Comparison of ENCODE assay signal across 8 cellular contexts in genomic region chr1:176517484-176517883, GRCh38. TPM values are rescaled to one million over a fixed set of nuclear protein-coding genes. Genes with fewer than 3 reads are reported as not detected.
DNase-seq lines count a peak whose midpoint lies in the region; ATAC-seq lines count a peak whose summit lies in the region.

No MANE protein-coding gene starts in this region.

- DNase-seq in DMS 273 (lab: John Stamatoyannopoulos, UW; ENCODE audit: unreplicated experiment) (peak; percentile 40), DMS 273 treated with DMSO at 0.1 percent for 48 hours (lab: John Stamatoyannopoulos, UW) (no peak), OCI-M1 (lab: John Stamatoyannopoulos, UW) (peak; percentile 77), myocyte (ENCODE audit: low read depth) (peak; percentile 22), superior temporal gyrus (ENCODE audit: extremely low spot score) (no peak), germinal center (ENCODE audit: low spot score) (no peak), NCI-H446 treated with DMSO at 0.1 percent for 48 hours (lab: John Stamatoyannopoulos, UW) (no peak)

- ATAC-seq in HG02798 (IDR thresholded peaks at IDR 0.05; ENCODE audit: poor library complexity, unreplicated experiment) = peak; percentile 71

RNA-seq across cellular contexts. Expression of gene PAPPA2, which starts 54.5 kb away (rescaled TPM):
- 0.52 and 0.75 TPM in 2 replicates for total RNA-seq in myocyte
- 1.9 TPM for polyA plus RNA-seq in myocyte (2012)

Comparison
In these comparisons a context has a peak if more than half of its experiments do, and no peak if none do; other contexts are left out.
1. DNase-seq: peak in DMS 273 (single experiment), OCI-M1 (single experiment) and myocyte (single experiment); none in DMS 273 treated with DMSO at 0.1 percent for 48 hours (single experiment), superior temporal gyrus (single experiment), germinal center (single experiment) and NCI-H446 treated with DMSO at 0.1 percent for 48 hours (single experiment).